ENCODE assay signal across 8 cellular contexts in genomic region chr14:93113678-93114067, GRCh38. TPM values are rescaled to one million over a fixed set of nuclear protein-coding genes. Genes with fewer than 3 reads are reported as not detected.
A peak's percentile ranks its signal among the peaks of the same experiment; 100 is the strongest.
DNase-seq lines count a peak whose midpoint lies in the region; ATAC-seq and TF ChIP-seq lines count a peak whose summit lies in the region.

No MANE protein-coding gene starts in this region.

- peaks cover 32% of the 10 kb centered on the region for H3K4me1 ChIP-seq in CD8-positive, alpha-beta memory T cell (ENCODE audit: insufficient read depth, low read length)
- H3K4me1 ChIP-seq in neuronal stem cell (ENCODE audit: control insufficient read depth in 2 of 2, insufficient read depth in 1 of 2, low read depth in 1 of 2, low read length in 2 of 2): peaks cover 15 to 17% of the 10 kb centered on the region in 2 donors

- H3K9me3 ChIP-seq in CD8-positive, alpha-beta memory T cell (ENCODE audit: low read length): no peaks in the 10 kb centered on the region
- no peaks in the 10 kb centered on the region for H3K9me3 ChIP-seq in neuronal stem cell (replicated peaks in 1 of 2; ENCODE audit: control insufficient read depth in 2 of 2, insufficient read depth in 1 of 2, low read depth in 1 of 2, low read length in 2 of 2)

- H3K14ac ChIP-seq in neuronal stem cell (ENCODE audit: low read length): no peak overlapping the region

- H3K9me3 Mint-ChIP-seq in CD8-positive, alpha-beta memory T cell: no peaks in the 10 kb centered on the region
- H3K9me3 Mint-ChIP-seq in effector memory CD8-positive, alpha-beta T cell: no peaks in the 10 kb centered on the region

- no peaks in the 10 kb centered on the region for H3K36me3 Mint-ChIP-seq in CD8-positive, alpha-beta memory T cell
- H3K36me3 Mint-ChIP-seq in effector memory CD8-positive, alpha-beta T cell (ENCODE audit: insufficient read depth): peaks cover 21% of the 10 kb centered on the region

- H3K23ac ChIP-seq in neuronal stem cell (ENCODE audit: low read depth, low read length, poor library complexity): no peak overlapping the region

- no peak overlapping the region for H2BK12ac ChIP-seq in neuronal stem cell (ENCODE audit: low read length)

- TF ChIP-seq POLR2A in NB4 (IDR thresholded peaks at IDR 0.05; ENCODE audit: extremely low read depth, insufficient read length): no peak

- POLR2A ChIA-PET in CD8-positive, alpha-beta memory T cell (lab: Charles Lee): interaction anchor here (0.6 to 4.0 kb wide), 5 partner anchors 8 to 94 kb away, joined by 3 to 36 read pairs (median 4); partner anchors contain the start of genes LYSET and MOAP1

- H3K4ac ChIP-seq in neuronal stem cell (ENCODE audit: low read length): no peak overlapping the region

- H3K79me1 ChIP-seq in neuronal stem cell (ENCODE audit: low read depth, low read length): no peaks in the 10 kb centered on the region

- peak in 1 of 5 donors; percentile 24 for DNase-seq in CD8-positive, alpha-beta memory T cell
- DNase-seq in NB4 (ENCODE audit: low read depth) (no peak), neuronal stem cell (ENCODE audit: low spot score) (no peak), HPDE6-E6E7 (ENCODE audit: extremely low spot score) (no peak), GOT3 (lab: John Stamatoyannopoulos, UW) (no peak)
- peak in 1 of 3 experiments; percentile 7 for DNase-seq in effector memory CD8-positive, alpha-beta T cell

- peak overlapping the region; percentile 14 for H3K4me2 ChIP-seq in neuronal stem cell (ENCODE audit: insufficient read depth, low read length, poor library complexity, severe bottlenecking)

- no peak overlapping the region for H2BK5ac ChIP-seq in neuronal stem cell (ENCODE audit: low read length)

- H3K36me3 ChIP-seq in CD8-positive, alpha-beta memory T cell (ENCODE audit: insufficient read depth, low read length): peaks cover 7% of the 10 kb centered on the region
- no peaks in the 10 kb centered on the region for H3K36me3 ChIP-seq in neuronal stem cell (replicated peaks in 1 of 2; ENCODE audit: control insufficient read depth in 2 of 2, insufficient read depth in 2 of 2, low read length in 2 of 2)

- H2AK5ac ChIP-seq in neuronal stem cell (ENCODE audit: low read depth, low read length): peak overlapping the region; percentile 70

- H3K4me3 Mint-ChIP-seq in CD8-positive, alpha-beta memory T cell: peak overlapping the region; percentile 74 to 93 (median 88)
- H3K4me3 Mint-ChIP-seq in effector memory CD8-positive, alpha-beta T cell: peak overlapping the region; percentile 81 to 86

- H3K27me3 Mint-ChIP-seq in CD8-positive, alpha-beta memory T cell: peaks cover 0 to 3% of the 10 kb centered on the region in 2 donors
- H3K27me3 Mint-ChIP-seq in effector memory CD8-positive, alpha-beta T cell: no peaks in the 10 kb centered on the region

- CTCF ChIA-PET in CD8-positive, alpha-beta memory T cell (lab: Charles Lee): interaction anchor here (0.8 to 5.7 kb wide), 41 partner anchors 9 to 180 kb away, joined by 3 to 81 read pairs (median 5); partner anchors contain the start of genes GON7, LYSET, MOAP1 and UBR7

- no peak for TF ChIP-seq CTCF in NB4 (IDR thresholded peaks at IDR 0.05; ENCODE audit: low read depth, low read length)

- H2AFZ ChIP-seq in neuronal stem cell (ENCODE audit: low read length): no peak overlapping the region

- H3K18ac ChIP-seq in neuronal stem cell (ENCODE audit: low read length): peak overlapping the region; percentile 67

- WGBS in neuronal stem cell (ENCODE audit: extremely low coverage in 2 of 2, insufficient read length in 2 of 2, insufficient replicate concordance in 1 of 2), 2 donors: no CpG with 5 or more reads among the region's 8 CpGs

- peak overlapping the region; percentile 90 to 97 (median 94) for H3K27ac Mint-ChIP-seq in CD8-positive, alpha-beta memory T cell
- peak overlapping the region; percentile 56 to 90 for H3K27ac Mint-ChIP-seq in effector memory CD8-positive, alpha-beta T cell

- peaks cover 20 to 48% (median 41%) of the 10 kb centered on the region in 3 donors for H3K4me1 Mint-ChIP-seq in CD8-positive, alpha-beta memory T cell
- H3K4me1 Mint-ChIP-seq in effector memory CD8-positive, alpha-beta T cell (ENCODE audit: low read depth in 2 of 2): peaks cover 31 to 37% of the 10 kb centered on the region in 2 donors

- no peak overlapping the region for H2BK15ac ChIP-seq in neuronal stem cell (ENCODE audit: low read length)

- H4K8ac ChIP-seq in neuronal stem cell (ENCODE audit: low read depth, low read length): no peak overlapping the region

- no peak overlapping the region for H3K4me3 ChIP-seq in CD8-positive, alpha-beta memory T cell (ENCODE audit: low read length)
- H3K4me3 ChIP-seq in NB4 (ENCODE audit: low read depth, low read length) (peak overlapping the region; percentile 69), neuronal stem cell (ENCODE audit: low read length in 2 of 2) (peak overlapping the region in 1 of 2 donors; percentile 7)

- H4K91ac ChIP-seq in neuronal stem cell (ENCODE audit: low read depth, low read length, poor library complexity): no peak overlapping the region

- no peaks in the 10 kb centered on the region for H3K27me3 ChIP-seq in CD8-positive, alpha-beta memory T cell (ENCODE audit: insufficient read depth, low read length, poor library complexity, severe bottlenecking)
- H3K27me3 ChIP-seq in neuronal stem cell (ENCODE audit: control insufficient read depth in 3 of 3, insufficient read depth in 3 of 3, low read depth in 1 of 3, low read length in 3 of 3): peaks cover 0 to 14% (median 0%) of the 10 kb centered on the region in 3 experiments

- peak overlapping the region; percentile 14 for H3K27ac ChIP-seq in CD8-positive, alpha-beta memory T cell (ENCODE audit: low read depth, low read length)
- H3K27ac ChIP-seq in neuronal stem cell (replicated peaks; ENCODE audit: low read length): no peak overlapping the region

- ATAC-seq in effector memory CD8-positive, alpha-beta T cell (replicated peaks): no peak
- ATAC-seq in HG03108 (IDR thresholded peaks at IDR 0.05; ENCODE audit: unreplicated experiment) (no peak), HG03097 (IDR thresholded peaks at IDR 0.05; ENCODE audit: low FRiP score, unreplicated experiment) (no peak)

- H2BK120ac ChIP-seq in neuronal stem cell (ENCODE audit: low read depth, low read length): no peak overlapping the region

- no peak overlapping the region for H3K9ac ChIP-seq in neuronal stem cell (ENCODE audit: low read depth, low read length, poor library complexity)

RNA-seq across cellular contexts. Expression of gene ITPK1, which starts 2.1 kb away (rescaled TPM):
- total RNA-seq in CD8-positive, alpha-beta memory T cell: 10 to 100 TPM; 66.1 to 75.1 TPM
- 40.4 TPM for polyA plus RNA-seq in CD8-positive, alpha-beta memory T cell
- 22.2 TPM for polyA plus RNA-seq in neuronal stem cell (2013, experiment 1 of 2)
- polyA plus RNA-seq in neuronal stem cell (2013, experiment 2 of 2): 24.0 TPM
